In the genomic region with DNA sequence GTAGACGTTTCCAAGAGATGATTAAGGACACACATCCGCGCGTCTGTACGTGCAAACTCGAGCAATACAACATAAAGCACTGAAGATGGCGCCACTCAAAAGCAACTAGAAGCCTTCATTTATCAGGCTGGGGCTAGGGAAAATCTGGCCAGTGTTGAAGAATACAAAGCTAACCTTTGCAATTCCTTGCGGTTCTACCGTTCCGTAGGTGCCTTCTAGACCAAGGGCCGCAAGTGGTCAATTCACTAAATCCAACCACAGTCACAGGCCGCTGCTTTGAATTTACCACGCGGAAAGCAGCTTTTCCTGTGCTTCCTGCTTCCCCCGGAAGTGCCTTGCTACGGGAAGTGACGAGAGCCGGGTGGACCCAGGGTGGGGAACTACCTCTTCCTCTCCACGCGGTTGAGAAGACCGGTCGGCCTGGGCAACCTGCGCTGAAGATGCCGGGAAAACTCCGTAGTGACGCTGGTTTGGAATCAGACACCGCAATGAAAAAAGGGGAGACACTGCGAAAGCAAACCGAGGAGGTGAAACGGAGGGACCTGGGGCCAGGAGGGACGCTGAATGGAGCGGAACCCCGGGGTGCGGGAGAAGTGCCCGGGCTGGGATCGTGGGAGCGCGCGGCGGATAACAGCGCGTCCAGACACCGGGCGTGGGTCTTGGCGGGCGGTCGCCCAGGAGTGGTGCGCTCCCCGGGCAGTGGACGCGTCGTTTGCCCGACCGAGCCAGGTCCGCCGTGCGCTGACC, we compare ENCODE assay signal across 8 cellular contexts. TPM values are rescaled to one million over a fixed set of nuclear protein-coding genes. Genes with fewer than 3 reads are reported as not detected.
DNase-seq lines count a peak whose midpoint lies in the region; ATAC-seq and TF ChIP-seq lines count a peak whose summit lies in the region.

Gene DDX21 (plus strand): TSS at position 385 of the 747 bp plus-strand sequence. CDS start 56 bp downstream, at position 441.

- DNase-seq in AG09319 (ENCODE audit: extremely low read depth, low read depth) = peak; percentile 69
- DNase-seq in NCI-H226 = peak; percentile 95
- peak; percentile 79 for DNase-seq in activated B cell treated with CpG ODN at 0.5 μM for 24 hours
- peak; percentile 47 to 95 (median 86) for DNase-seq in caudate nucleus (lab: John Stamatoyannopoulos, UW)
- peak; percentile 95 for DNase-seq in iris pigment epithelial cell (ENCODE audit: low read depth)
- DNase-seq in stimulated activated CD4-positive, alpha-beta T cell treated with anti-CD3 and anti-CD28 coated beads, Interleukin-12 subunit alpha, Interleukin-12 subunit beta, amount 100 ng/mL, for 4 hours = peak; percentile 81

- H3K27ac ChIP-seq in caudate nucleus (ENCODE audit: low read depth, low read length) = peak within 1 kb of the TSS; percentile 67

- ATAC-seq in HG03196 (IDR thresholded peaks at IDR 0.05; ENCODE audit: unreplicated experiment) = peak; percentile 79
- peak; percentile 82 for ATAC-seq in activated B cell treated with CpG ODN at 0.5 μM for 24 hours (ENCODE audit: low read depth)

- peaks cover 41% of the 10 kb centered on the region for H3K4me1 Mint-ChIP-seq in activated B cell treated with CpG ODN at 0.5 μM for 24 hours

- in situ Hi-C loops in GM18951 (cut with MboI; ENCODE audit: low sequenced_read_pairs, unreplicated experiment) = no loop called here

- peak; percentile 82 for TF ChIP-seq POLR2A in GM18951 (IDR thresholded peaks at IDR 0.05; ENCODE audit: extremely low read depth, insufficient read depth, insufficient read length)

- peak within 1 kb of the TSS; percentile 100 for H3K27ac Mint-ChIP-seq in activated B cell treated with CpG ODN at 0.5 μM for 24 hours

- TF ChIP-seq CTCF in AG09319 (IDR thresholded peaks at IDR 0.05; ENCODE audit: low read depth, low read length) (peak; percentile 63), activated B cell treated with CpG ODN at 0.5 μM for 24 hours (IDR thresholded peaks at IDR 0.05) (no peak)

- H3K27me3 Mint-ChIP-seq in activated B cell treated with CpG ODN at 0.5 μM for 24 hours = no peaks in the 10 kb centered on the region

- H3K9me3 Mint-ChIP-seq in activated B cell treated with CpG ODN at 0.5 μM for 24 hours = no peaks in the 10 kb centered on the region

- intact Hi-C loops in activated B cell treated with CpG ODN at 0.5 μM for 24 hours (cut with micrococcal nuclease) = loop anchor here (1.0 to 2.0 kb wide), 9 partner anchors 17 to 881 kb away; partner anchors contain the start of genes CCAR1, DDX50, HERC4 and HNRNPH3

- H3K4me3 Mint-ChIP-seq in activated B cell treated with CpG ODN at 0.5 μM for 24 hours = peak within 1 kb of the TSS; percentile 100

- peaks cover 45% of the 10 kb centered on the region for H3K36me3 Mint-ChIP-seq in activated B cell treated with CpG ODN at 0.5 μM for 24 hours (ENCODE audit: low read depth)

- POLR2A ChIA-PET in activated B cell treated with CpG ODN at 0.5 μM for 24 hours (lab: Charles Lee) = interaction anchor here (0.5 to 2.8 kb wide), 21 partner anchors 12 to 1191 kb away, joined by 3 to 29 read pairs (median 4); partner anchors contain the start of genes CCAR1, DDX50, KIFBP and SRGN

- CTCF ChIA-PET in activated B cell treated with CpG ODN at 0.5 μM for 24 hours (lab: Charles Lee) = interaction anchor here (0.5 to 4.0 kb wide), 5 partner anchors 16 to 266 kb away, joined by 3 to 24 read pairs (median 3); no protein-coding TSS in a partner anchor

RNA-seq across cellular contexts. Expression of gene DDX21, which starts in this region (rescaled TPM):
- 111 and 112 TPM in 2 replicates for total RNA-seq in activated B cell treated with CpG ODN at 0.5 μM for 24 hours

Comparison
In these comparisons a context has a peak if more than half of its experiments do, and no peak if none do; other contexts are left out.
1. Peak in every context shown above with its lines: DNase-seq, ATAC-seq and H3K27ac ChIP-seq.